Comparison of ENCODE assay signal across 11 cellular contexts in the genomic region with DNA sequence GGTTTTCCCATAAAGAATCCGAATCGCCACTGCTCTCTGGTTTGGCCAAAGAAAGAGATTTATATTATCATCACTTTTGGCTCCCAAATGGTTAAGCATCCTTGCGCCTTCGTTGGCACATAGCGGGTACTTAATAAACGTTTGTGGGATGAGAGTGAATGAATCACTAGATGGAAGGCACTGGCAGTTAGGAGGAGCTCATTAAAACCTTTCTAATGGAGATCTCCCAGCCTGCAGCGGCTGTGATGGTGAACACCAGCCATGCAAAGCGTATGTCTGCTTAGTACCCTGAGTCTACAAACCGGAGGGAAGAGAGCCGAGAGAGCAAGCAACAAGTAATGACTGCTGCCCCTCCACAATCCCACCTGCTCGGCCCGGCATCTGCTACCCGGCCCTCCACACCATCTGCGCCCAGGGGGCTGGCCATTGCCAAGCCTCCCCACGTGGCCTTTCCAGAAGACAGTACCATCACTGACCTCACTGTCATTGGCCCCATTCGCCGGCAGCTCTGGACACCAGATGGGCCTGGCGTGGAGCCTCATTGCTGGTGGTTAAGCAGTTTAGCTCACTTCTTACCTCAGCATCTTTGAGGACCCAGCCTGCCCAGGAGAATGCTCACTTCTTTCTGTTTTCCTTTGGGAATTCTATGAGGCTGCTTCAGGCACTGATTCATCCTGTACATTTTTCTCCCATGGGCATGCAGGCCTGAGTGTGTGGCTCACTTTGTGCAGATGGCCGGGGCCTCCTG. TPM values are rescaled to one million over a fixed set of nuclear protein-coding genes. Genes with fewer than 3 reads are reported as not detected.
DNase-seq lines count a peak whose midpoint lies in the region; ATAC-seq and TF ChIP-seq lines count a peak whose summit lies in the region.
"Had no signal": no experiment of that assay in that cellular context is flagged by ENCODE, and none has a peak within 500 bp of the region (broad histone marks: within the 10 kb centered on the region; RNA-seq: fewer than 3 reads in every experiment).

No MANE protein-coding gene starts in this region.

- H3K79me2 ChIP-seq in osteoblast (ENCODE audit: insufficient read depth, low read length) (no peaks in the 10 kb centered on the region), Karpas-422 (ENCODE audit: low read length) (no peaks in the 10 kb centered on the region)

- CTCF ChIA-PET in naive thymus-derived CD4-positive, alpha-beta T cell (lab: Charles Lee), result interaction anchor here (0.6 kb wide), 1 partner anchor 8 kb away, joined by 6 read pairs; no protein-coding TSS in a partner anchor

- no peaks in the 10 kb centered on the region for H3K9me3 Mint-ChIP-seq in chondrocyte (ENCODE audit: low read depth)
- H3K9me3 Mint-ChIP-seq in naive thymus-derived CD4-positive, alpha-beta T cell, result peaks cover 0 to 12% (median 6%) of the 10 kb centered on the region in 11 donors

- no peaks in the 10 kb centered on the region for H3K9me2 ChIP-seq in Karpas-422 (replicated peaks; ENCODE audit: insufficient read depth, low read length)

- no peak overlapping the region for H3K9ac ChIP-seq in Karpas-422 (ENCODE audit: low read length)

- DNase-seq in DMS 273 (lab: John Stamatoyannopoulos, UW; ENCODE audit: unreplicated experiment) (peak; percentile 99), NCI-H526 (lab: John Stamatoyannopoulos, UW) (peak; percentile 77 to 87), chondrocyte (ENCODE audit: low spot score) (peak; percentile 79), osteoblast (ENCODE audit: insufficient read length, low spot score, missing footprints) (peak; percentile 95), Karpas-422 (no peak)
- DNase-seq in naive thymus-derived CD4-positive, alpha-beta T cell, result no peak
- DNase-seq: activated effector memory CD4-positive, alpha-beta T cell treated with anti-CD3 and anti-CD28 coated beads, Interleukin-2, amount 50 U/mL, for 16 hours; NCI-H1694 treated with DMSO at 0.1 percent for 48 hours had no signal

- H2AFZ ChIP-seq in osteoblast (ENCODE audit: low read length), result no peak overlapping the region
- no peak overlapping the region for H2AFZ ChIP-seq in Karpas-422 (ENCODE audit: low read length)

- no peak overlapping the region for H3K4me3 Mint-ChIP-seq in chondrocyte (ENCODE audit: unreplicated experiment)
- H3K4me3 Mint-ChIP-seq in naive thymus-derived CD4-positive, alpha-beta T cell, result no peak overlapping the region

- H3K4me3 ChIP-seq in osteoblast (ENCODE audit: insufficient read depth, low read length) (no peak overlapping the region), Karpas-422 (ENCODE audit: low read length) (no peak overlapping the region)
- no peak overlapping the region for H3K4me3 ChIP-seq in naive thymus-derived CD4-positive, alpha-beta T cell (ENCODE audit: low read length)

- no peaks in the 10 kb centered on the region for H3K27me3 Mint-ChIP-seq in chondrocyte (ENCODE audit: low read depth)
- H3K27me3 Mint-ChIP-seq in naive thymus-derived CD4-positive, alpha-beta T cell, result peaks cover 0 to 6% (median 0%) of the 10 kb centered on the region in 5 donors

- H3K4me1 ChIP-seq in osteoblast (ENCODE audit: insufficient read depth, low read length), result peaks cover 27% of the 10 kb centered on the region
- no peaks in the 10 kb centered on the region for H3K4me1 ChIP-seq in naive thymus-derived CD4-positive, alpha-beta T cell (ENCODE audit: control insufficient read depth in 2 of 2, insufficient read depth in 2 of 2, low read length in 2 of 2)
- peaks cover 9% of the 10 kb centered on the region for H3K4me1 ChIP-seq in Karpas-422 (ENCODE audit: low read length)

- intact Hi-C loops in naive thymus-derived CD4-positive, alpha-beta T cell (cut with micrococcal nuclease), result no loop called here

- peak overlapping the region; percentile 87 for H3K27ac Mint-ChIP-seq in chondrocyte (ENCODE audit: unreplicated experiment)
- H3K27ac Mint-ChIP-seq in naive thymus-derived CD4-positive, alpha-beta T cell, result no peak overlapping the region

- H3K36me3 ChIP-seq in osteoblast (ENCODE audit: insufficient read depth, low read length) (no peaks in the 10 kb centered on the region), Karpas-422 (ENCODE audit: insufficient read depth, low read length) (no peaks in the 10 kb centered on the region)
- no peaks in the 10 kb centered on the region for H3K36me3 ChIP-seq in naive thymus-derived CD4-positive, alpha-beta T cell (ENCODE audit: control insufficient read depth in 2 of 3, insufficient read depth in 3 of 3, low read length in 3 of 3)

- TF ChIP-seq CTCF in chondrocyte (IDR thresholded peaks at IDR 0.05) (no peak), osteoblast (IDR thresholded peaks at IDR 0.05; ENCODE audit: extremely low read depth, low read depth, low read length) (no peak)

- no peak for ATAC-seq in naive thymus-derived CD4-positive, alpha-beta T cell
- ATAC-seq in GM21529 (IDR thresholded peaks at IDR 0.05; ENCODE audit: unreplicated experiment) (no peak), HG02852 (IDR thresholded peaks at IDR 0.05; ENCODE audit: unreplicated experiment) (no peak)

- H3K27me3 ChIP-seq in osteoblast (ENCODE audit: insufficient read depth, low read length), result no peaks in the 10 kb centered on the region
- no peaks in the 10 kb centered on the region for H3K27me3 ChIP-seq in naive thymus-derived CD4-positive, alpha-beta T cell (ENCODE audit: control insufficient read depth in 2 of 2, insufficient read depth in 2 of 2, low read length in 2 of 2)
- H3K27me3 ChIP-seq in Karpas-422 (ENCODE audit: low read length), result no peaks in the 10 kb centered on the region

- peaks cover 60% of the 10 kb centered on the region for H3K4me1 Mint-ChIP-seq in chondrocyte (ENCODE audit: low read depth)
- H3K4me1 Mint-ChIP-seq in naive thymus-derived CD4-positive, alpha-beta T cell, result peaks cover 0 to 2% (median 0%) of the 10 kb centered on the region in 7 donors

- H4K20me1 ChIP-seq in osteoblast (ENCODE audit: insufficient read depth, low read length) (no peaks in the 10 kb centered on the region), Karpas-422 (ENCODE audit: insufficient read depth, low read depth, low read length) (no peaks in the 10 kb centered on the region)

- H3K36me3 Mint-ChIP-seq in chondrocyte (ENCODE audit: low read depth), result no peaks in the 10 kb centered on the region
- H3K36me3 Mint-ChIP-seq in naive thymus-derived CD4-positive, alpha-beta T cell, result peaks cover 0 to 8% (median 5%) of the 10 kb centered on the region in 5 donors

- H3K4me2 ChIP-seq in osteoblast (ENCODE audit: insufficient read depth, low read length), result peak overlapping the region; percentile 65
- H3K4me2 ChIP-seq in Karpas-422 (ENCODE audit: low read depth, low read length, poor library complexity, severe bottlenecking), result no peak overlapping the region

- no peaks in the 10 kb centered on the region for H3K9me3 ChIP-seq in osteoblast (ENCODE audit: low read depth, low read length)
- H3K9me3 ChIP-seq in naive thymus-derived CD4-positive, alpha-beta T cell (ENCODE audit: control insufficient read depth in 2 of 3, low read length in 3 of 3), result no peaks in the 10 kb centered on the region
- no peaks in the 10 kb centered on the region for H3K9me3 ChIP-seq in Karpas-422 (ENCODE audit: low read length)

- H3K27ac ChIP-seq in osteoblast (ENCODE audit: low read depth, low read length) (peak overlapping the region; percentile 64), Karpas-422 (ENCODE audit: low read length) (no peak overlapping the region)
- no peak overlapping the region for H3K27ac ChIP-seq in naive thymus-derived CD4-positive, alpha-beta T cell (ENCODE audit: low read depth, low read length)
- H3K27ac ChIP-seq: epithelial cell of prostate had no signal

- POLR2A ChIA-PET in naive thymus-derived CD4-positive, alpha-beta T cell (lab: Charles Lee), result no interaction called here

RNA-seq across cellular contexts. Expression of a gene that starts 39.3 kb away (rescaled TPM):
- total RNA-seq in chondrocyte, result 0.80 to 4.0 TPM (median 3.7 TPM) in 3 replicates
- total RNA-seq in osteoblast, result 5.1 and 5.6 TPM in 2 replicates
- total RNA-seq in naive thymus-derived CD4-positive, alpha-beta T cell, result 10 to 100 TPM in 1 of 5 experiments, 1 to 10 TPM in 2, under 1 TPM in 2; 0.30 to 10.1 (median 1.0) TPM
- polyA plus RNA-seq in naive thymus-derived CD4-positive, alpha-beta T cell, result under 1 TPM in 1 of 2 donors, not detected in 1; 0.20 TPM
- total RNA-seq in Karpas-422 (2014; rRNA removed; shearing (Covaris generic); ENCODE audit: low replicate concordance), result 0.48 and 0.90 TPM in 2 replicates

Comparison
In these comparisons a context has a peak if more than half of its experiments do, and no peak if none do; other contexts are left out.
1. DNase-seq: peak in DMS 273 (single experiment), NCI-H526 (2 of 2), chondrocyte (single experiment) and osteoblast (single experiment); none in naive thymus-derived CD4-positive, alpha-beta T cell (0 of 9) and Karpas-422 (single experiment).